ENCODE assay signal across 8 cellular contexts in the genomic region with DNA sequence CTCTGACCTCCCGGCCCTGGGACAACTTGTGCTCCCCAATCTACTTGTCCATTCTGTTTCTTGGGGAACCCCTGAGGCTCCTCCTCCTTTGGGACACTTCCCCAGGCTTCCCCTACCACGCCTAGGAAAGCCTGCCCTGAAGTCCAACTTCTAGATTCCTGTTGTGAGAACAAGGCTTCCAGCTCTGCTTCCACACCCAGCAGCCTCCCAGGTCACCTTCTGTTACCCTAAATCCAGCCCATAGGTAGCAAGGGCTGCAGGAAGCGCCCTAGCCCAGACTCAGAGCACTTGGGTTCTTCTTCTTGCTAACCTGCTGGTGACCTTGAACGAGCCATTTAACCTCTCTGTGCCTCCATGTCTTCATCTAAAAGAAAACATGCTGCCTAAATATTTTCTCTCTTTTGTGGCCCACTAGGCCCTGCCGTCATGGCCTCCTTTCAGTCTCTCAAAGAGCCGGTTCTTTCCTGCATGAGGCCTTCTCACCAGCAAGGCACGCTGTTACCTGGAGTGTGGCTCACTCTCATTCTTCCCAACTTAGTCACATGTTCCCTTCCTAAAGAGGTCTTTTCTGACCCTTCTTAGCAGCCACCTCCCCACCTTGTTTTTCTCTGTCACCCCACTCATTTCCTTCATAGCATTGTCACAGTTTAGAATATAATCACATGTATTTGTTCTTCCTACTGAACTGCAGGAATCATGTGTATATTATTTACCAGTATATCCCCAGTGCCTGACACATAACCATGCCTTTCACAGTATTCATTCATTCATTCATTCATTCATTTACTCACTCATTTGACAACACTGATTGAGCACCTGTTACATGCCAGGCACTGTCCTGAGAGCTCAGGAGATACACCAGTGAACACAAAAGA. TPM values are rescaled to one million over a fixed set of nuclear protein-coding genes. Genes with fewer than 3 reads are reported as not detected.
A peak's percentile ranks its signal among the peaks of the same experiment; 100 is the strongest.
DNase-seq lines count a peak whose midpoint lies in the region; ATAC-seq and TF ChIP-seq lines count a peak whose summit lies in the region.

No MANE protein-coding gene starts in this region.

- H3K27me3 ChIP-seq in layer of hippocampus (ENCODE audit: control insufficient read depth, insufficient read depth, low read length) (no peaks in the 10 kb centered on the region), testis (no peaks in the 10 kb centered on the region)

- WGBS in testis, 2 donors: 23 to 24% methylated on average over 7 of the region's 7 CpGs

- peak overlapping the region; percentile 85 for H3K4me3 Mint-ChIP-seq in activated naive CD8-positive, alpha-beta T cell treated with anti-CD3 and anti-CD28 coated beads, Interleukin-2, amount 10 ng/mL, durations not matched to agents 7 days and 5 days

- H3K9me3 Mint-ChIP-seq in activated naive CD8-positive, alpha-beta T cell treated with anti-CD3 and anti-CD28 coated beads, Interleukin-2, amount 10 ng/mL, durations not matched to agents 7 days and 5 days: no peaks in the 10 kb centered on the region

- peak; percentile 32 for DNase-seq in activated CD8-positive, alpha-beta memory T cell treated with anti-CD3 and anti-CD28 coated beads, Interleukin-2, amount 50 U/mL, for 4 hours
- no peak for DNase-seq in activated CD8-positive, alpha-beta memory T cell treated with anti-CD3 and anti-CD28 coated beads, Interleukin-2, amount 50 U/mL, for 48 hours
- DNase-seq in activated naive CD8-positive, alpha-beta T cell treated with anti-CD3 and anti-CD28 coated beads, Interleukin-2, amount 10 ng/mL, durations not matched to agents 7 days and 5 days: no peak
- DNase-seq in testis (no peak), D341Med (ENCODE audit: low spot score) (no peak), NCI-H2029 treated with DMSO at 0.1 percent for 48 hours (lab: John Stamatoyannopoulos, UW) (no peak)

- POLR2A ChIA-PET in activated naive CD8-positive, alpha-beta T cell treated with anti-CD3 and anti-CD28 coated beads, Interleukin-2, amount 10 ng/mL, durations not matched to agents 7 days and 5 days (lab: Charles Lee): interaction anchor here (0.7 to 3.0 kb wide), 5 partner anchors 14 to 133 kb away, joined by 3 to 15 read pairs (median 3); no protein-coding TSS in a partner anchor

- no peaks in the 10 kb centered on the region for H3K9me3 ChIP-seq in testis

- no peaks in the 10 kb centered on the region for H3K36me3 ChIP-seq in testis (ENCODE audit: low read depth, missing control alignments)

- no peak for TF ChIP-seq POLR2A in testis (IDR thresholded peaks at IDR 0.05)

- intact Hi-C loops in testis (cut with DNase I; ENCODE audit: low total_unique reads): loop anchor here (5.0 kb wide), 1 partner anchor 34 kb away; no protein-coding TSS in a partner anchor

- peaks cover 28% of the 10 kb centered on the region for H3K4me1 ChIP-seq in testis

- ATAC-seq in activated naive CD8-positive, alpha-beta T cell treated with anti-CD3 and anti-CD28 coated beads, Interleukin-2, amount 10 ng/mL, durations not matched to agents 7 days and 5 days (ENCODE audit: low read depth): no peak
- ATAC-seq in GM21360 (IDR thresholded peaks at IDR 0.05; ENCODE audit: unreplicated experiment): no peak

- H3K4me1 Mint-ChIP-seq in activated naive CD8-positive, alpha-beta T cell treated with anti-CD3 and anti-CD28 coated beads, Interleukin-2, amount 10 ng/mL, durations not matched to agents 7 days and 5 days: peaks cover 57% of the 10 kb centered on the region

- TF ChIP-seq CTCF in testis (IDR thresholded peaks at IDR 0.05): no peak

- H3K36me3 Mint-ChIP-seq in activated naive CD8-positive, alpha-beta T cell treated with anti-CD3 and anti-CD28 coated beads, Interleukin-2, amount 10 ng/mL, durations not matched to agents 7 days and 5 days: peaks cover 17% of the 10 kb centered on the region

- H3K27me3 Mint-ChIP-seq in activated naive CD8-positive, alpha-beta T cell treated with anti-CD3 and anti-CD28 coated beads, Interleukin-2, amount 10 ng/mL, durations not matched to agents 7 days and 5 days: peaks cover 3% of the 10 kb centered on the region

- H3K27ac Mint-ChIP-seq in activated naive CD8-positive, alpha-beta T cell treated with anti-CD3 and anti-CD28 coated beads, Interleukin-2, amount 10 ng/mL, durations not matched to agents 7 days and 5 days: peak overlapping the region; percentile 89

- H3K4me3 ChIP-seq in testis: peak overlapping the region; percentile 74 to 81

- H3K27ac ChIP-seq in layer of hippocampus (ENCODE audit: low read depth, low read length) (peak overlapping the region; percentile 90), testis (peak overlapping the region; percentile 87 to 95)

RNA-seq across cellular contexts. Expression of gene CAPN2, which starts 1.4 kb away (rescaled TPM):
- 100 to 1,000 TPM; 169 to 177 TPM for total RNA-seq in activated naive CD8-positive, alpha-beta T cell treated with anti-CD3 and anti-CD28 coated beads, Interleukin-2, amount 10 ng/mL, durations not matched to agents 7 days and 5 days
- total RNA-seq in testis: 100 to 1,000 TPM; 174 to 179 TPM
- 99.0 TPM for polyA plus RNA-seq in testis (ENCODE audit: insufficient read depth, low read depth, low replicate concordance)

RNA-seq across cellular contexts. Expression of gene CAPN8, which starts 48.3 kb away (rescaled TPM):
- under 1 TPM in 1 of 2 experiments, not detected in 1; 0.28 TPM for total RNA-seq in activated naive CD8-positive, alpha-beta T cell treated with anti-CD3 and anti-CD28 coated beads, Interleukin-2, amount 10 ng/mL, durations not matched to agents 7 days and 5 days
- 1 to 10 TPM; 1.4 to 3.2 TPM for total RNA-seq in testis
- 4.3 TPM for polyA plus RNA-seq in testis (ENCODE audit: insufficient read depth, low read depth, low replicate concordance)
